In genomic region chr3:171983685-171984084, GRCh38 we compare ENCODE assay signal across 1 cellular context.
TF ChIP-seq lines count a peak whose summit lies in the region.

No MANE protein-coding gene starts in this region.

TF ChIP-seq in K562, 482 proteins besides CTCF, POLR2A, EP300 and RAD21:
- TF ChIP-seq, protein P1, sequence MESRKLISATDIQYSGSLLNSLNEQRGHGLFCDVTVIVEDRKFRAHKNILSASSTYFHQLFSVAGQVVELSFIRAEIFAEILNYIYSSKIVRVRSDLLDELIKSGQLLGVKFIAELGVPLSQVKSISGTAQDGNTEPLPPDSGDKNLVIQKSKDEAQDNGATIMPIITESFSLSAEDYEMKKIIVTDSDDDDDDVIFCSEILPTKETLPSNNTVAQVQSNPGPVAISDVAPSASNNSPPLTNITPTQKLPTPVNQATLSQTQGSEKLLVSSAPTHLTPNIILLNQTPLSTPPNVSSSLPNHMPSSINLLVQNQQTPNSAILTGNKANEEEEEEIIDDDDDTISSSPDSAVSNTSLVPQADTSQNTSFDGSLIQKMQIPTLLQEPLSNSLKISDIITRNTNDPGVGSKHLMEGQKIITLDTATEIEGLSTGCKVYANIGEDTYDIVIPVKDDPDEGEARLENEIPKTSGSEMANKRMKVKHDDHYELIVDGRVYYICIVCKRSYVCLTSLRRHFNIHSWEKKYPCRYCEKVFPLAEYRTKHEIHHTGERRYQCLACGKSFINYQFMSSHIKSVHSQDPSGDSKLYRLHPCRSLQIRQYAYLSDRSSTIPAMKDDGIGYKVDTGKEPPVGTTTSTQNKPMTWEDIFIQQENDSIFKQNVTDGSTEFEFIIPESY (CRISPR knock-in tag; IDR thresholded peaks at IDR 0.05) = peak; percentile 88
